Comparison of ENCODE assay signal across 18 cellular contexts in the genomic region with DNA sequence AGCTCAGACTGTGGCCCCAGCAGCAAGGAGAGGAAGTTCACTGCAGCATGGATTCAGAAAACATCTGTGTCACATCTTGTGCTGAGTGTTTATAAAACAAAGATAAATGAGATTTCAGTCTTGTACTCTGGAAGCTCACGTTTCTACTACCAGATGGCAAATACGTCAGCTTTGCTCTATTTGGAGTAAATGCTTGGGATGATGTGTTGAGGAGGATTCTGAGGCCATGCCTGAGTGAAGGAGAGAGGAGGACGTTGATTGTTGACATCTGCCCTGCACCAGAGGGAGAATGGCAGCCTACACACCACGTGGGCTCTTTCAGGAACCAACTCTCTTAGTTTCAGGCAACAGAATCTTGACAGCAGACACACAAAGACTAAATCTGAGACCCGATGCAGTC.
"Had no signal": no experiment of that assay in that cellular context is flagged by ENCODE, and none has a peak within 500 bp of the region (broad histone marks: within the 10 kb centered on the region; RNA-seq: fewer than 3 reads in every experiment).

No MANE protein-coding gene starts in this region.

- H3K27me3 ChIP-seq: body of pancreas, cardiac muscle cell, thyroid gland had no signal

- H3K4me1 ChIP-seq: body of pancreas, heart right ventricle, left ventricle myocardium inferior, parathyroid adenoma, thyroid gland had no signal

- H3K27ac ChIP-seq: body of pancreas, cardiac muscle cell, heart right ventricle, left ventricle myocardium inferior, parathyroid adenoma, thyroid gland had no signal

- H3K9me3 ChIP-seq: body of pancreas, thyroid gland had no signal

- DNase-seq: activated gamma-delta T cell treated with Interleukin-2 at 50 U/mL for 16 hours; activated T-cell treated with anti-CD3 and anti-CD28 coated beads, Interleukin-2, amount 50 U/mL, for 1 hour; anterior cingulate cortex; body of pancreas; effector CD4-positive, alpha-beta T cell; heart right ventricle; kidney glomerular epithelial cell; left ventricle myocardium inferior; mammary epithelial cell; midbrain; natural killer cell; nucleus accumbens; right cardiac atrium; substantia nigra; T1000; thyroid gland had no signal

- H3K9ac ChIP-seq: parathyroid adenoma had no signal

- H3K79me2 ChIP-seq: parathyroid adenoma had no signal

- H2AFZ ChIP-seq: parathyroid adenoma had no signal

- H3K36me3 ChIP-seq: cardiac muscle cell, heart right ventricle, left ventricle myocardium inferior, thyroid gland had no signal

- H3K4me3 ChIP-seq: body of pancreas, cardiac muscle cell, heart right ventricle, left ventricle myocardium inferior, thyroid gland had no signal
